ENCODE assay signal across 1 cellular context in the genomic region with DNA sequence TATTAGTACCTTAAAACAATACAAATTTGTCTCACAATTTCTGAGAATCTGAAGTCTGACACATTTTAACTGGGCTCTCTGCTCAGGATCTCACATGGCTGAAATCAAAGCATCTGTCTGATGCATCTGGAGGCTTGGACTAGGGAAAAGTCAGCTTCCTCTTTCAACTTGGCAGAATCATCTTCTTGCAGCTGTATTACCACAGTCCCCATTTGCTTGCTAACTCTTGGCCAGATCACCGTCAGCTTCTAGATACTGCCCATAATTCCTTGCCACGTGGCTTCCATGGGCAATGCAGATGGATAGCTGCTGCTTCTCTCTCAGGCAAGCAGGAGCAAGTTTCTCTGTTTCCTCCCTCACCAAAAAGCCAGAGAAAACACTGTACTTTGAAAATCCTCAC.
TF ChIP-seq lines count a peak whose summit lies in the region.

No MANE protein-coding gene starts in this region.

TF ChIP-seq in IMR-90, 13 proteins besides CTCF, POLR2A, EP300 and RAD21:
- TF ChIP-seq FOS (IDR thresholded peaks at IDR 0.05; ENCODE audit: low read depth, low read length) (no peak), MAFK (IDR thresholded peaks at IDR 0.05; ENCODE audit: low read depth, low read length) (no peak), BHLHE40 (IDR thresholded peaks at IDR 0.05; ENCODE audit: low read depth, low read length) (no peak), SMC3 (IDR thresholded peaks at IDR 0.05; ENCODE audit: low read depth, low read length) (no peak), MXI1 (IDR thresholded peaks at IDR 0.05; ENCODE audit: borderline replicate concordance, low read depth, low read length) (no peak), RCOR1 (IDR thresholded peaks at IDR 0.05; ENCODE audit: insufficient replicate concordance, low read length) (no peak), MAZ (IDR thresholded peaks at IDR 0.05; ENCODE audit: borderline replicate concordance, low read depth, low read length) (no peak), CHD1 (IDR thresholded peaks at IDR 0.05; ENCODE audit: low read depth, low read length) (no peak), CEBPB (IDR thresholded peaks at IDR 0.05; ENCODE audit: low read depth, low read length) (no peak), RFX5 (IDR thresholded peaks at IDR 0.05; ENCODE audit: low read depth, low read length) (no peak), NFE2L2 (IDR thresholded peaks at IDR 0.05; ENCODE audit: low read depth, low read length) (no peak)
- TF ChIP-seq, protein P1, sequence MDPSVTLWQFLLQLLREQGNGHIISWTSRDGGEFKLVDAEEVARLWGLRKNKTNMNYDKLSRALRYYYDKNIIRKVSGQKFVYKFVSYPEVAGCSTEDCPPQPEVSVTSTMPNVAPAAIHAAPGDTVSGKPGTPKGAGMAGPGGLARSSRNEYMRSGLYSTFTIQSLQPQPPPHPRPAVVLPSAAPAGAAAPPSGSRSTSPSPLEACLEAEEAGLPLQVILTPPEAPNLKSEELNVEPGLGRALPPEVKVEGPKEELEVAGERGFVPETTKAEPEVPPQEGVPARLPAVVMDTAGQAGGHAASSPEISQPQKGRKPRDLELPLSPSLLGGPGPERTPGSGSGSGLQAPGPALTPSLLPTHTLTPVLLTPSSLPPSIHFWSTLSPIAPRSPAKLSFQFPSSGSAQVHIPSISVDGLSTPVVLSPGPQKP (IDR thresholded peaks at IDR 0.05; ENCODE audit: borderline replicate concordance, low read depth, low read length) = no peak
- TF ChIP-seq, protein P2, sequence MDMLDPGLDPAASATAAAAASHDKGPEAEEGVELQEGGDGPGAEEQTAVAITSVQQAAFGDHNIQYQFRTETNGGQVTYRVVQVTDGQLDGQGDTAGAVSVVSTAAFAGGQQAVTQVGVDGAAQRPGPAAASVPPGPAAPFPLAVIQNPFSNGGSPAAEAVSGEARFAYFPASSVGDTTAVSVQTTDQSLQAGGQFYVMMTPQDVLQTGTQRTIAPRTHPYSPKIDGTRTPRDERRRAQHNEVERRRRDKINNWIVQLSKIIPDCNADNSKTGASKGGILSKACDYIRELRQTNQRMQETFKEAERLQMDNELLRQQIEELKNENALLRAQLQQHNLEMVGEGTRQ (IDR thresholded peaks at IDR 0.05; ENCODE audit: low read depth, low read length) = no peak
